ENCODE assay signal across 16 cellular contexts in the genomic region with DNA sequence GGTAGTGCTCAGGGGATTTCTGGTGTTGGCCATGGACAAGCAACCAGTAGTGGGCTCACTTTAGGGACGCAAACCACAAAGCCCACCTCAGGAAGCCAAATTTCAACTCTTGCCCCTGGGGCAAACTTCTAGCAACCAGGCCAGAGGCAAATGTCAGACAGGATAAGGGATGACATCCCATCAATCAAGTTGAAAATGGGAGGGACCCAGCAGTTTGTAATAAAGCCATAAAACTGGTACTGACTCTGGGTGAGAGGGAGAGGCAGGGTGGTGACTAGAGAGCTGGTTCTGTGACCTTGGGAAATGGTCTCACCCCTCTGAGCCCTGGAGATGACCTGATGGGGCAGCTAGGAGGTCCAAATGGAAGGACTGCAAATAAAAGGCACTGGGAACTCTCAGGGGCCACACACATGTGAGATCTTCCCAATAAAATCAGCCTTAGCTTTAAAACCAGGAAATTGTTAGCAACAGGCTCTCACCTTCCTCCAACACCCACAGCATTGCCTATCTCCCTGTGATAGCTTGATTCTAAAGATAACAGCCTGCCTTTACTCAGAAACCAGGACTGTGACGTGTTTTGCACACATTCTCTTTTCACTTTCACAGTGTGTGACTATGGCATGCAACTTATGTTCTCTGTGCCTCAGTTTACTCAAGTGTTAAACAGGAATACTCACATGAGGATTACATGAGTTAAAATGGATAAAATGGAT. TPM values are rescaled to one million over a fixed set of nuclear protein-coding genes. Genes with fewer than 3 reads are reported as not detected.
DNase-seq lines count a peak whose midpoint lies in the region; ATAC-seq lines count a peak whose summit lies in the region.
"Had no signal": no experiment of that assay in that cellular context is flagged by ENCODE, and none has a peak within 500 bp of the region (broad histone marks: within the 10 kb centered on the region; RNA-seq: fewer than 3 reads in every experiment).

No MANE protein-coding gene starts in this region.

- H3K9me3 Mint-ChIP-seq in CD4-positive, CD25-positive, alpha-beta regulatory T cell, result no peaks in the 10 kb centered on the region
- H3K9me3 Mint-ChIP-seq in activated T-helper 1 cell treated with anti-CD3 and anti-CD28 coated beads, Interleukin-12 subunit alpha, Interleukin-12 subunit beta, Interleukin-2, Interleukin-4 antibody, amounts not matched to agents 30 ng/mL and 10 ng/mL and 1 ng/mL, durations not matched to agents 14 hours and 24 hours and 36 hours, result no peaks in the 10 kb centered on the region
- H3K9me3 Mint-ChIP-seq: GM23338 had no signal

- H3K9me3 ChIP-seq in CD4-positive, CD25-positive, alpha-beta regulatory T cell (ENCODE audit: control insufficient read depth in 2 of 2, low read length in 2 of 2), result no peaks in the 10 kb centered on the region

- no peak overlapping the region for H3K4me3 Mint-ChIP-seq in CD4-positive, CD25-positive, alpha-beta regulatory T cell
- H3K4me3 Mint-ChIP-seq in activated T-helper 1 cell treated with anti-CD3 and anti-CD28 coated beads, Interleukin-12 subunit alpha, Interleukin-12 subunit beta, Interleukin-2, Interleukin-4 antibody, amounts not matched to agents 30 ng/mL and 10 ng/mL and 1 ng/mL, durations not matched to agents 14 hours and 24 hours and 36 hours, result peak overlapping the region; percentile 11
- H3K4me3 Mint-ChIP-seq: GM23338 had no signal

- H3K4me3 ChIP-seq in CD4-positive, CD25-positive, alpha-beta regulatory T cell (ENCODE audit: low read depth, low read length), result no peak overlapping the region
- H3K4me3 ChIP-seq: coronary artery, GM23338 had no signal

- H3K27me3 Mint-ChIP-seq in CD4-positive, CD25-positive, alpha-beta regulatory T cell, result no peaks in the 10 kb centered on the region
- H3K27me3 Mint-ChIP-seq in activated T-helper 1 cell treated with anti-CD3 and anti-CD28 coated beads, Interleukin-12 subunit alpha, Interleukin-12 subunit beta, Interleukin-2, Interleukin-4 antibody, amounts not matched to agents 30 ng/mL and 10 ng/mL and 1 ng/mL, durations not matched to agents 14 hours and 24 hours and 36 hours (ENCODE audit: insufficient read depth), result no peaks in the 10 kb centered on the region

- H3K27me3 ChIP-seq in CD4-positive, CD25-positive, alpha-beta regulatory T cell (ENCODE audit: control insufficient read depth, insufficient read depth, low read length), result no peaks in the 10 kb centered on the region

- no peak for DNase-seq in CD4-positive, CD25-positive, alpha-beta regulatory T cell
- DNase-seq in COLO829 (ENCODE audit: low spot score) (peak; percentile 90), left colon (peak in 1 of 2 donors; percentile 34), GM19238 (ENCODE audit: insufficient read length, low spot score) (no peak), NCI-H774 (lab: John Stamatoyannopoulos, UW) (no peak), substantia nigra (lab: John Stamatoyannopoulos, UW) (no peak)
- DNase-seq in activated T-helper 1 cell treated with anti-CD3 and anti-CD28 coated beads, Interleukin-12 subunit alpha, Interleukin-12 subunit beta, Interleukin-2, Interleukin-4 antibody, amounts not matched to agents 30 ng/mL and 10 ng/mL and 1 ng/mL, durations not matched to agents 14 hours and 24 hours and 36 hours (ENCODE audit: low spot score), result no peak
- DNase-seq in NK-92 treated with Interleukin-12 subunit alpha and Interleukin-12 subunit beta, amount 100 ng/mL, for 24 hours (lab: John Stamatoyannopoulos, UW), result no peak
- DNase-seq: activated effector memory CD4-positive, alpha-beta T cell treated with Interleukin-2 at 50 U/mL for 16 hours; COR-L47; NCI-H1105; NCI-H524; occipital lobe; retina had no signal

- peaks cover 36% of the 10 kb centered on the region for H3K36me3 Mint-ChIP-seq in CD4-positive, CD25-positive, alpha-beta regulatory T cell
- peaks cover 57% of the 10 kb centered on the region for H3K36me3 Mint-ChIP-seq in activated T-helper 1 cell treated with anti-CD3 and anti-CD28 coated beads, Interleukin-12 subunit alpha, Interleukin-12 subunit beta, Interleukin-2, Interleukin-4 antibody, amounts not matched to agents 30 ng/mL and 10 ng/mL and 1 ng/mL, durations not matched to agents 14 hours and 24 hours and 36 hours (ENCODE audit: low read depth)

- H3K27ac ChIP-seq in CD4-positive, CD25-positive, alpha-beta regulatory T cell (ENCODE audit: insufficient read depth, low read length, poor library complexity, severe bottlenecking), result no peak overlapping the region
- no peak overlapping the region for H3K27ac ChIP-seq in substantia nigra (ENCODE audit: low read depth, low read length, poor library complexity, severe bottlenecking)
- H3K27ac ChIP-seq: coronary artery had no signal

- no peak for ATAC-seq in CD4-positive, CD25-positive, alpha-beta regulatory T cell (ENCODE audit: low read depth in 2 of 2)
- peak; percentile 87 for ATAC-seq in left colon
- ATAC-seq: GM23338 had no signal

- peaks cover 0 to 7% (median 5%) of the 10 kb centered on the region in 4 donors for H3K4me1 Mint-ChIP-seq in CD4-positive, CD25-positive, alpha-beta regulatory T cell
- peaks cover 40% of the 10 kb centered on the region for H3K4me1 Mint-ChIP-seq in activated T-helper 1 cell treated with anti-CD3 and anti-CD28 coated beads, Interleukin-12 subunit alpha, Interleukin-12 subunit beta, Interleukin-2, Interleukin-4 antibody, amounts not matched to agents 30 ng/mL and 10 ng/mL and 1 ng/mL, durations not matched to agents 14 hours and 24 hours and 36 hours (ENCODE audit: low read depth)
- H3K4me1 Mint-ChIP-seq: GM23338 had no signal

- no peaks in the 10 kb centered on the region for H3K4me1 ChIP-seq in CD4-positive, CD25-positive, alpha-beta regulatory T cell (ENCODE audit: control insufficient read depth, insufficient read depth, low read length, poor library complexity, severe bottlenecking)

- intact Hi-C loops in activated T-helper 1 cell treated with anti-CD3 and anti-CD28 coated beads, Interleukin-12 subunit alpha, Interleukin-12 subunit beta, Interleukin-2, Interleukin-4 antibody, amounts not matched to agents 30 ng/mL and 10 ng/mL and 1 ng/mL, durations not matched to agents 14 hours and 24 hours and 36 hours (cut with micrococcal nuclease), result no loop called here
- intact Hi-C loops in left colon (cut with DNase I, micrococcal nuclease), result no loop called here

- H3K36me3 ChIP-seq in CD4-positive, CD25-positive, alpha-beta regulatory T cell (ENCODE audit: control insufficient read depth, insufficient read depth, low read length), result peaks cover 66% of the 10 kb centered on the region

- H3K27ac Mint-ChIP-seq in CD4-positive, CD25-positive, alpha-beta regulatory T cell, result peak overlapping the region in 2 of 3 donors; percentile 14 to 17
- peak overlapping the region; percentile 56 for H3K27ac Mint-ChIP-seq in activated T-helper 1 cell treated with anti-CD3 and anti-CD28 coated beads, Interleukin-12 subunit alpha, Interleukin-12 subunit beta, Interleukin-2, Interleukin-4 antibody, amounts not matched to agents 30 ng/mL and 10 ng/mL and 1 ng/mL, durations not matched to agents 14 hours and 24 hours and 36 hours
- H3K27ac Mint-ChIP-seq: GM23338 had no signal

RNA-seq across cellular contexts. Expression of gene TBC1D10A, which starts 6.4 kb away (rescaled TPM):
- total RNA-seq in CD4-positive, CD25-positive, alpha-beta regulatory T cell, result 67.5 TPM
- 10 to 100 TPM; 44.2 to 58.0 (median 47.4) TPM for polyA plus RNA-seq in CD4-positive, CD25-positive, alpha-beta regulatory T cell
- 17.3 and 24.9 TPM in 2 replicates for total RNA-seq in activated T-helper 1 cell treated with anti-CD3 and anti-CD28 coated beads, Interleukin-12 subunit alpha, Interleukin-12 subunit beta, Interleukin-2, Interleukin-4 antibody, amounts not matched to agents 30 ng/mL and 10 ng/mL and 1 ng/mL, durations not matched to agents 14 hours and 24 hours and 36 hours
- total RNA-seq in left colon, result 10 to 100 TPM; 32.0 to 41.2 TPM

RNA-seq across cellular contexts. Expression of gene SF3A1, which starts 23.5 kb away (rescaled TPM):
- total RNA-seq in CD4-positive, CD25-positive, alpha-beta regulatory T cell, result 389 TPM
- polyA plus RNA-seq in CD4-positive, CD25-positive, alpha-beta regulatory T cell, result 10 to 100 TPM; 66.6 to 78.6 (median 75.1) TPM
- total RNA-seq in activated T-helper 1 cell treated with anti-CD3 and anti-CD28 coated beads, Interleukin-12 subunit alpha, Interleukin-12 subunit beta, Interleukin-2, Interleukin-4 antibody, amounts not matched to agents 30 ng/mL and 10 ng/mL and 1 ng/mL, durations not matched to agents 14 hours and 24 hours and 36 hours, result 308 and 310 TPM in 2 replicates
- total RNA-seq in left colon, result 100 to 1,000 TPM; 134 to 146 TPM

RNA-seq across cellular contexts. Expression of gene CCDC157, which starts 23.7 kb away (rescaled TPM):
- total RNA-seq in CD4-positive, CD25-positive, alpha-beta regulatory T cell, result 7.1 TPM
- polyA plus RNA-seq in CD4-positive, CD25-positive, alpha-beta regulatory T cell, result 1 to 10 TPM; 1.3 to 2.4 (median 1.9) TPM
- 2.4 and 3.0 TPM in 2 replicates for total RNA-seq in activated T-helper 1 cell treated with anti-CD3 and anti-CD28 coated beads, Interleukin-12 subunit alpha, Interleukin-12 subunit beta, Interleukin-2, Interleukin-4 antibody, amounts not matched to agents 30 ng/mL and 10 ng/mL and 1 ng/mL, durations not matched to agents 14 hours and 24 hours and 36 hours
- total RNA-seq in left colon, result 1 to 10 TPM; 1.6 to 2.3 TPM

RNA-seq across cellular contexts. Expression of gene CASTOR1, which starts 43.8 kb away (rescaled TPM):
- total RNA-seq in CD4-positive, CD25-positive, alpha-beta regulatory T cell, result 18.7 TPM
- polyA plus RNA-seq in CD4-positive, CD25-positive, alpha-beta regulatory T cell, result 10 to 100 TPM; 10.9 to 16.4 (median 12.1) TPM
- total RNA-seq in activated T-helper 1 cell treated with anti-CD3 and anti-CD28 coated beads, Interleukin-12 subunit alpha, Interleukin-12 subunit beta, Interleukin-2, Interleukin-4 antibody, amounts not matched to agents 30 ng/mL and 10 ng/mL and 1 ng/mL, durations not matched to agents 14 hours and 24 hours and 36 hours, result 5.6 and 8.8 TPM in 2 replicates
- total RNA-seq in left colon, result 1 to 10 TPM; 3.7 to 4.2 TPM

RNA-seq across cellular contexts. Expression of gene RNF215, which starts 54.1 kb away (rescaled TPM):
- total RNA-seq in CD4-positive, CD25-positive, alpha-beta regulatory T cell, result 13.1 TPM
- polyA plus RNA-seq in CD4-positive, CD25-positive, alpha-beta regulatory T cell, result under 1 TPM; 0.23 to 0.50 (median 0.42) TPM
- 10.3 and 13.2 TPM in 2 replicates for total RNA-seq in activated T-helper 1 cell treated with anti-CD3 and anti-CD28 coated beads, Interleukin-12 subunit alpha, Interleukin-12 subunit beta, Interleukin-2, Interleukin-4 antibody, amounts not matched to agents 30 ng/mL and 10 ng/mL and 1 ng/mL, durations not matched to agents 14 hours and 24 hours and 36 hours
- 1 to 10 TPM; 8.7 to 9.5 TPM for total RNA-seq in left colon
